Comparison of ENCODE assay signal across 14 cellular contexts in the genomic region with DNA sequence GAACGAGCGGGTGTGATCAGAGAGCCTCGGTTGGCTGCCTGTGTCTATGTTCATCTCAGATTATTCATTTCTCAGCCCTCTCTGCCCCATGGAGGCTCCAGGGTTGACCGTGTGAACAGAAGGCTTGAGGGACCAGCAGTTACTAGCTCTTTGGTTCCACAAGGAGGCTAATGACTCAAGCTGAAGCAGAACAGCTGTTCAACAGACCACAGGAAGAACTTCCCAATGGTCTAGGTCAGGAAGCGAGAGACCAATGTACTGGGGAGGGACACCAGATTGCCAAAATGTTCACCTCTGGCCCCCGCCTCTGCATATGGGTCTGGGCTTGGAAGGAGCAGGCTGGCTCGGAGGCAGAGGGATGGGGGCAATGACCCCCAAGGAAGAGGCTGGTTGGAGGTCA. TPM values are rescaled to one million over a fixed set of nuclear protein-coding genes. Genes with fewer than 3 reads are reported as not detected.
"Had no signal": no experiment of that assay in that cellular context is flagged by ENCODE, and none has a peak within 500 bp of the region (broad histone marks: within the 10 kb centered on the region; RNA-seq: fewer than 3 reads in every experiment).

No MANE protein-coding gene starts in this region.

- H3K27ac Mint-ChIP-seq: mesothelial cell of epicardium had no signal

- H3K4me1 ChIP-seq: uterus had no signal

- H3K4me3 ChIP-seq: adrenal gland, cardiac muscle cell, tibial artery, uterus had no signal

- H3K27me3 ChIP-seq: adrenal gland, cardiac muscle cell, tibial artery, uterus had no signal

- ATAC-seq: activated CD4-positive, CD25-positive, alpha-beta regulatory T cell treated with anti-CD3 and anti-CD28 coated beads, Interleukin-2, amount 50 U/mL, for 24 hours; left ventricle myocardium superior had no signal

- DNase-seq: activated CD4-positive, alpha-beta T cell treated with anti-CD3 and anti-CD28 coated beads, Interleukin-2, amount 50 U/mL, for 1 hour; activated CD8-positive, alpha-beta memory T cell treated with anti-CD3 and anti-CD28 coated beads for 24 hours; activated naive CD4-positive, alpha-beta T cell treated with anti-CD3 and anti-CD28 coated beads for 36 hours; adrenal gland; hippocampal formation; left ventricle myocardium superior; retina; stimulated activated CD4-positive, alpha-beta T cell treated with anti-CD3 and anti-CD28 coated beads, Interleukin-2, amount 100 ng/mL, for 48 hours; stimulated activated naive CD4-positive, alpha-beta T cell; tibial artery; uterus had no signal

- H3K36me3 ChIP-seq: uterus had no signal

- H3K9me3 ChIP-seq: adrenal gland, tibial artery, uterus had no signal

- H3K9me3 Mint-ChIP-seq: activated naive CD4-positive, alpha-beta T cell treated with anti-CD3 and anti-CD28 coated beads for 36 hours; mesothelial cell of epicardium had no signal

- H3K4me3 Mint-ChIP-seq: activated naive CD4-positive, alpha-beta T cell treated with anti-CD3 and anti-CD28 coated beads for 36 hours; mesothelial cell of epicardium had no signal

- H3K27ac ChIP-seq: cardiac muscle cell, tibial artery, uterus had no signal

RNA-seq across cellular contexts. Expression of a gene that starts 14.7 kb away (rescaled TPM):
- polyA plus RNA-seq: cardiac muscle cell had no signal
